In the genomic region with DNA sequence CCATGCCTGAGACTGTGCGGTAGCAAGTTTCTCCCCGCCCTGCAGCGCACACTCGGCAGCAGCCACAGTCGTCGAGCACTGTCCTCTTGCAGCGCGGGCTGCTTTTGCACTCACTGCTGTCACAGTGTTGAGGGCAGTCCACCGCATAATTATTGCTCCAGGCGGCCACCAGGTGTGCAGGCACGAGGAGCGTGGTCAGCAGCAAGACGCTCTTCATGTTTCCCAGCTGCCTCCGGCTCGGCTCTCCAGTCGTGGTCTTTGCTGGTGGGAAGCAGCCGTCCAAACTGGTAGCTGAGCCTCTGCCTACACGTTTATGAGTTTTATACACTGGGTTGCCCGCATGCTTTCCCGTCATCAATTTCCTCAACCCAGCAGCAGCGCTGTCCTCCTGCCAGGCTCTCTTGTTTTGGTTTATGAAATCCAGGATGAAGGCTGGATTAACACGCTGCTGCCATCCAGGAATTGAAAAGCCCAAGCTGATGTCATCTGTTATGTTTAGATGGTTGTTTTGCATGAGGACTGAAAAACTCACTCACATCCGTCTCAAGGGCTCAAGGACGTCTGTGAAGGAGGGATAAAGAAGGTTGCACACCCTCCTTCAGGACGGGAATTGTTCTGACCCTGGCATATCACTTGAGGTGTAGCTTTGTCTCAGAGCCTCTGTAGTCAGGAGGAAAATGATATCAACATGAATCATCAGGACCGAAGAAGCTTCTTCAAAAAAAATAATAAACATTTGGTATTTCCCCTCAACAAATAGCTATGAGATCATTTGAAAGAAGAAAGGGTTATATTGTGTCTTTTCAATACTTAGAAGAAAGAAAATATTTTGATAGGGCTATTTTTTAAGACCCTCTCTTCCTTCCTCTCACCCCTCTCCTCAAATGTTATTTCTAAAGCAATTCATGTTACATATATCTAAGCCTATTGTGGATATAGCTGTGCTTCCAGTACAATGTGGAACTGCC, we compare ENCODE assay signal across 1 cellular context.
TF ChIP-seq lines count a peak whose summit lies in the region.

A gene with protein sequence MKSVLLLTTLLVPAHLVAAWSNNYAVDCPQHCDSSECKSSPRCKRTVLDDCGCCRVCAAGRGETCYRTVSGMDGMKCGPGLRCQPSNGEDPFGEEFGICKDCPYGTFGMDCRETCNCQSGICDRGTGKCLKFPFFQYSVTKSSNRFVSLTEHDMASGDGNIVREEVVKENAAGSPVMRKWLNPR (minus strand): TSS at position 293 of the 968 bp plus-strand sequence. CDS start 76 bp downstream, at position 217.

TF ChIP-seq in HEK293, 187 proteins besides CTCF, POLR2A, EP300 and RAD21 (continued from another document):
- TF ChIP-seq, protein P1, sequence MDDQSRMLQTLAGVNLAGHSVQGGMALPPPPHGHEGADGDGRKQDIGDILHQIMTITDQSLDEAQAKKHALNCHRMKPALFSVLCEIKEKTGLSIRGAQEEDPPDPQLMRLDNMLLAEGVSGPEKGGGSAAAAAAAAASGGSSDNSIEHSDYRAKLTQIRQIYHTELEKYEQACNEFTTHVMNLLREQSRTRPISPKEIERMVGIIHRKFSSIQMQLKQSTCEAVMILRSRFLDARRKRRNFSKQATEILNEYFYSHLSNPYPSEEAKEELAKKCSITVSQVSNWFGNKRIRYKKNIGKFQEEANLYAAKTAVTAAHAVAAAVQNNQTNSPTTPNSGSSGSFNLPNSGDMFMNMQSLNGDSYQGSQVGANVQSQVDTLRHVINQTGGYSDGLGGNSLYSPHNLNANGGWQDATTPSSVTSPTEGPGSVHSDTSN (CRISPR knock-in tag; IDR thresholded peaks at IDR 0.05), result no peak
- no peak for TF ChIP-seq GLI2 (tag by site-specific recombination; IDR thresholded peaks at IDR 0.05; ENCODE audit: borderline replicate concordance, low read depth)
